Comparison of ENCODE assay signal across 1 cellular context in genomic region chr3:47380026-47380600, GRCh38.
TF ChIP-seq lines count a peak whose summit lies in the region.

No MANE protein-coding gene starts in this region.

TF ChIP-seq in HepG2, 621 proteins besides CTCF, POLR2A, EP300 and RAD21 (continued from another document):
- TF ChIP-seq ZBTB4 (CRISPR knock-in tag; IDR thresholded peaks at IDR 0.05; ENCODE audit: borderline replicate concordance) (no peak), ZSCAN12 (CRISPR knock-in tag; IDR thresholded peaks at IDR 0.05) (no peak)
